10 cellular contexts compared by ENCODE assay signal in genomic region chr10:19922236-19922963, GRCh38.
A peak's percentile ranks its signal among the peaks of the same experiment; 100 is the strongest.
DNase-seq lines count a peak whose midpoint lies in the region; ATAC-seq and TF ChIP-seq lines count a peak whose summit lies in the region.
"Had no signal": no experiment of that assay in that cellular context is flagged by ENCODE, and none has a peak within 500 bp of the region (broad histone marks: within the 10 kb centered on the region; RNA-seq: fewer than 3 reads in every experiment).

No MANE protein-coding gene starts in this region.

- no peak overlapping the region for H2AFZ ChIP-seq in hepatocyte
- H2AFZ ChIP-seq in smooth muscle cell (ENCODE audit: low read depth): no peak overlapping the region

- H3K9me2 ChIP-seq in hepatocyte (replicated peaks; ENCODE audit: insufficient read depth): no peaks in the 10 kb centered on the region

- no peak for TF ChIP-seq CTCF in brain microvascular endothelial cell (IDR thresholded peaks at IDR 0.05; ENCODE audit: low read depth, low read length, missing control alignments)
- TF ChIP-seq CTCF in hepatocyte (IDR thresholded peaks at IDR 0.05; ENCODE audit: poor library complexity): no peak
- TF ChIP-seq CTCF in smooth muscle cell (IDR thresholded peaks at IDR 0.05; ENCODE audit: borderline replicate concordance, insufficient read depth, poor library complexity, severe bottlenecking): no peak

- H3K36me3 ChIP-seq in brain microvascular endothelial cell (replicated peaks) (no peaks in the 10 kb centered on the region), hepatocyte (replicated peaks; ENCODE audit: insufficient read depth, low read depth) (no peaks in the 10 kb centered on the region), smooth muscle cell (ENCODE audit: low read depth) (no peaks in the 10 kb centered on the region)

- H3K79me2 ChIP-seq in hepatocyte (peaks cover 6% of the 10 kb centered on the region), smooth muscle cell (ENCODE audit: low read depth) (no peaks in the 10 kb centered on the region)

- H3K9ac ChIP-seq in smooth muscle cell (ENCODE audit: low read depth): peak overlapping the region; percentile 73

- peaks cover 35% of the 10 kb centered on the region for H3K4me1 ChIP-seq in hepatocyte (ENCODE audit: insufficient read depth)
- H3K4me1 ChIP-seq in smooth muscle cell (ENCODE audit: low read depth): peaks cover 12% of the 10 kb centered on the region

- H3K27me3 ChIP-seq in brain microvascular endothelial cell (replicated peaks) (no peaks in the 10 kb centered on the region), hepatocyte (no peaks in the 10 kb centered on the region), smooth muscle cell (ENCODE audit: low read depth) (no peaks in the 10 kb centered on the region)

- in situ Hi-C loops in brain microvascular endothelial cell (cut with HindIII; ENCODE audit: low pct_ligation_motif_present, low sequenced_read_pairs): loop anchor here (25.0 kb wide), 1 partner anchor 110 kb away; the partner anchor contains the start of gene PLXDC2

- H3K27ac ChIP-seq in brain microvascular endothelial cell: peak overlapping the region; percentile 97
- H3K27ac ChIP-seq in hepatocyte: peak overlapping the region; percentile 21
- H3K27ac ChIP-seq in smooth muscle cell (ENCODE audit: low read depth): peak overlapping the region; percentile 94

- peaks cover 16% of the 10 kb centered on the region for H3F3A ChIP-seq in smooth muscle cell (ENCODE audit: low read depth)

- H3K4me2 ChIP-seq in hepatocyte (peak overlapping the region; percentile 8), smooth muscle cell (peak overlapping the region; percentile 60)

- H3K9me3 ChIP-seq in hepatocyte (ENCODE audit: low read depth): no peaks in the 10 kb centered on the region
- no peaks in the 10 kb centered on the region for H3K9me3 ChIP-seq in smooth muscle cell (replicated peaks; ENCODE audit: low read depth)

- peak; percentile 83 for DNase-seq in brain microvascular endothelial cell
- peak; percentile 20 for DNase-seq in hepatocyte (ENCODE audit: low spot score)
- no peak for DNase-seq in smooth muscle cell (lab: John Stamatoyannopoulos, UW; ENCODE audit: unreplicated experiment)
- DNase-seq in NCI-H510A treated with DMSO at 0.1 percent for 48 hours (lab: John Stamatoyannopoulos, UW): no peak
- DNase-seq in GOT3 (lab: John Stamatoyannopoulos, UW): no peak
- no peak for DNase-seq in amygdala (lab: John Stamatoyannopoulos, UW)
- no peak for DNase-seq in occipital lobe (lab: John Stamatoyannopoulos, UW)
- DNase-seq: NCI-H69; stimulated activated naive B cell treated with anti-CD40 and anti-IgM and Interleukin-4, amounts not matched to agents 10 μg/mL and 1 μg/mL and 100 μg/mL, for 72 hours had no signal

- ATAC-seq in GM18870 (IDR thresholded peaks at IDR 0.05; ENCODE audit: unreplicated experiment): peak; percentile 40
- ATAC-seq: stimulated activated naive B cell treated with anti-CD40 and anti-IgM and Interleukin-4, amounts not matched to agents 10 μg/mL and 1 μg/mL and 100 μg/mL, for 72 hours had no signal

- H3K4me3 ChIP-seq in brain microvascular endothelial cell (ENCODE audit: low read depth, low read length): no peak overlapping the region
- no peak overlapping the region for H3K4me3 ChIP-seq in hepatocyte
- H3K4me3 ChIP-seq in smooth muscle cell: no peak overlapping the region

- H4K20me1 ChIP-seq in hepatocyte (ENCODE audit: insufficient read depth, poor library complexity, severe bottlenecking): no peaks in the 10 kb centered on the region
- no peaks in the 10 kb centered on the region for H4K20me1 ChIP-seq in smooth muscle cell (ENCODE audit: low read depth)

- 60% methylated on average over 3 of the region's 3 CpGs for WGBS in hepatocyte (ENCODE audit: low lambda C conversion rate, missing lambda C conversion rate)
- 13% methylated on average over 3 of the region's 3 CpGs for WGBS in smooth muscle cell (ENCODE audit: low lambda C conversion rate)

Comparison
In these comparisons a context has a peak if more than half of its experiments do, and no peak if none do; other contexts are left out.
1. DNase-seq: peak in brain microvascular endothelial cell (single experiment) and hepatocyte (single experiment); none in smooth muscle cell (single experiment), NCI-H510A treated with DMSO at 0.1 percent for 48 hours (single experiment), GOT3 (single experiment), amygdala (0 of 56) and occipital lobe (single experiment).
2. H3K27ac ChIP-seq: peak in every context shown above with its lines; median percentile 97 in brain microvascular endothelial cell; 94 in smooth muscle cell; 21 in hepatocyte.